ENCODE assay signal across 15 cellular contexts in the genomic region with DNA sequence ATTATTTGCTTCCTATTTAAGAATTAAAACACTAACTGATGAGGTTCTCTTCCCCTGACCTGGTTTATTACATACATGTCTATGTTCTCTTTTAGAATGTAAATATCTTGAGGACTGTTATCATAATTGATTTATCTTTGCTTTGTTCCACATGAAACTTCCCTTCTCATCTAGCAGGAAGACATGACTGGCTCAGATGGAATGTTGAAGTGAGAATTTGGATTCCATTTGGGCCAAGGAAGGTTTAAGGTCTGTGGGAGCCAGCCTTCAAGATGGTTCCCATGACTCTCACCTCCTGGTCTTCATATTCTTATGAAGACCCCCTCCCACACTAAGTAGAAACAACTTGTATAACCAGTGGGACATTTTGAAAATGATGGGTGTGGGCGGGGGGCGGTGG.
"Had no signal": no experiment of that assay in that cellular context is flagged by ENCODE, and none has a peak within 500 bp of the region (broad histone marks: within the 10 kb centered on the region; RNA-seq: fewer than 3 reads in every experiment).

No MANE protein-coding gene starts in this region.

- H3K4me1 Mint-ChIP-seq: activated naive CD4-positive, alpha-beta T cell treated with anti-CD3 and anti-CD28 coated beads, Interleukin-2, amount 50 U/mL, for 24 hours; naive thymus-derived CD8-positive, alpha-beta T cell; stimulated activated effector memory CD8-positive, alpha-beta T cell treated with anti-CD3 and anti-CD28 coated beads, Interleukin-12 subunit alpha, Interleukin-12 subunit beta, amount 100 ng/mL, for 72 hours; T-helper 17 cell had no signal

- DNase-seq: activated effector memory CD4-positive, alpha-beta T cell treated with Interleukin-2 at 50 U/mL for 16 hours; activated T-cell treated with anti-CD3 and anti-CD28 coated beads, Interleukin-2, amount 50 U/mL, for 24 hours; amniotic stem cell; dorsolateral prefrontal cortex; esophagus squamous epithelium; hypothalamus; naive thymus-derived CD8-positive, alpha-beta T cell; right cardiac atrium; T-helper 17 cell had no signal

- H3K4me1 ChIP-seq: esophagus squamous epithelium, gastroesophageal sphincter, upper lobe of left lung had no signal

- H3K27ac ChIP-seq: dorsolateral prefrontal cortex, esophagus squamous epithelium, gastroesophageal sphincter, neutrophil, upper lobe of left lung had no signal

- H3K27ac Mint-ChIP-seq: activated naive CD4-positive, alpha-beta T cell treated with anti-CD3 and anti-CD28 coated beads, Interleukin-2, amount 50 U/mL, for 24 hours; activated T-cell treated with anti-CD3 and anti-CD28 coated beads, Interleukin-2, amount 50 U/mL, for 24 hours; naive thymus-derived CD8-positive, alpha-beta T cell; stimulated activated effector memory CD8-positive, alpha-beta T cell treated with anti-CD3 and anti-CD28 coated beads, Interleukin-12 subunit alpha, Interleukin-12 subunit beta, amount 100 ng/mL, for 72 hours; T-helper 17 cell had no signal

- H3K9me3 ChIP-seq: esophagus squamous epithelium, gastroesophageal sphincter, neutrophil, upper lobe of left lung had no signal

- H3K27me3 Mint-ChIP-seq: activated naive CD4-positive, alpha-beta T cell treated with anti-CD3 and anti-CD28 coated beads, Interleukin-2, amount 50 U/mL, for 24 hours; activated T-cell treated with anti-CD3 and anti-CD28 coated beads, Interleukin-2, amount 50 U/mL, for 24 hours; naive thymus-derived CD8-positive, alpha-beta T cell; T-helper 17 cell had no signal

- H3K9me3 Mint-ChIP-seq: stimulated activated effector memory CD8-positive, alpha-beta T cell treated with anti-CD3 and anti-CD28 coated beads, Interleukin-12 subunit alpha, Interleukin-12 subunit beta, amount 100 ng/mL, for 72 hours had no signal

- H3K4me3 ChIP-seq: dorsolateral prefrontal cortex, esophagus squamous epithelium, gastroesophageal sphincter, lung, upper lobe of left lung had no signal

- H3K4me3 Mint-ChIP-seq: activated naive CD4-positive, alpha-beta T cell treated with anti-CD3 and anti-CD28 coated beads, Interleukin-2, amount 50 U/mL, for 24 hours; activated T-cell treated with anti-CD3 and anti-CD28 coated beads, Interleukin-2, amount 50 U/mL, for 24 hours; naive thymus-derived CD8-positive, alpha-beta T cell; stimulated activated effector memory CD8-positive, alpha-beta T cell treated with anti-CD3 and anti-CD28 coated beads, Interleukin-12 subunit alpha, Interleukin-12 subunit beta, amount 100 ng/mL, for 72 hours; T-helper 17 cell had no signal

- H3K36me3 ChIP-seq: esophagus squamous epithelium, gastroesophageal sphincter, neutrophil, upper lobe of left lung had no signal

- H3K36me3 Mint-ChIP-seq: stimulated activated effector memory CD8-positive, alpha-beta T cell treated with anti-CD3 and anti-CD28 coated beads, Interleukin-12 subunit alpha, Interleukin-12 subunit beta, amount 100 ng/mL, for 72 hours had no signal

- H3K27me3 ChIP-seq: esophagus squamous epithelium, gastroesophageal sphincter, neutrophil, upper lobe of left lung had no signal

- ATAC-seq: gastroesophageal sphincter; naive thymus-derived CD8-positive, alpha-beta T cell; right cardiac atrium; stimulated activated effector memory CD8-positive, alpha-beta T cell treated with anti-CD3 and anti-CD28 coated beads, Interleukin-12 subunit alpha, Interleukin-12 subunit beta, amount 100 ng/mL, for 72 hours; T-helper 17 cell had no signal
